In genomic region chr20:7499201-7499600, GRCh38 we compare ENCODE assay signal across 15 cellular contexts.
DNase-seq lines count a peak whose midpoint lies in the region; ATAC-seq, FAIRE-seq and TF ChIP-seq lines count a peak whose summit lies in the region.
"Had no signal": no experiment of that assay in that cellular context is flagged by ENCODE, and none has a peak within 500 bp of the region (broad histone marks: within the 10 kb centered on the region; RNA-seq: fewer than 3 reads in every experiment).

No MANE protein-coding gene starts in this region.

- POLR2A ChIA-PET in MCF 10A (lab: Yijun Ruan, JAX) = interaction anchor here (1.2 kb wide), 1 partner anchor 102 kb away, joined by 5 read pairs; no protein-coding TSS in a partner anchor

- intact Hi-C loops in MCF 10A (cut with micrococcal nuclease) = no loop called here
- intact Hi-C loops in breast epithelium (cut with DNase I; ENCODE audit: low total_unique reads) = no loop called here

- FAIRE-seq in keratinocyte (lab: Jason Lieb, UNC) = no peak
- FAIRE-seq: GM12878, GM18507 had no signal

- DNase-seq in MCF 10A (ENCODE audit: unreplicated experiment) = peak; percentile 10
- no peak for DNase-seq in breast epithelium (ENCODE audit: low spot score in 2 of 2)
- DNase-seq in dermis blood vessel endothelial cell = peak; percentile 19
- DNase-seq in keratinocyte (ENCODE audit: low read depth, low spot score) = peak; percentile 5
- DNase-seq in NCI-H69 (lab: John Stamatoyannopoulos, UW) = no peak
- DNase-seq: DMS 273 treated with DMSO at 0.1 percent for 48 hours, GM23248, H7 had no signal

- H3K27me3 ChIP-seq in breast epithelium (no peaks in the 10 kb centered on the region), keratinocyte (ENCODE audit: control insufficient read depth, extremely low read depth, insufficient read depth, low read length) (no peaks in the 10 kb centered on the region)

- H3K9me3 ChIP-seq in breast epithelium (peaks cover 0 to under 1% of the 10 kb centered on the region in 2 donors), keratinocyte (ENCODE audit: control insufficient read depth, low read depth, low read length) (no peaks in the 10 kb centered on the region)

- ATAC-seq in HG03521 (IDR thresholded peaks at IDR 0.05; ENCODE audit: unreplicated experiment) (no peak), GM19328 (IDR thresholded peaks at IDR 0.05; ENCODE audit: unreplicated experiment) (no peak)
- ATAC-seq: GM12878 had no signal

- H3K27me3 Mint-ChIP-seq in MCF 10A (ENCODE audit: insufficient read depth, unreplicated experiment) = no peaks in the 10 kb centered on the region
- H3K27me3 Mint-ChIP-seq: IgD-negative memory B cell had no signal

- H3K4me1 ChIP-seq in breast epithelium (no peaks in the 10 kb centered on the region), keratinocyte (ENCODE audit: control insufficient read depth, extremely low read depth, insufficient read depth, low read length) (peaks cover 28% of the 10 kb centered on the region)

- TF ChIP-seq CTCF in MCF 10A (IDR thresholded peaks at IDR 0.05; ENCODE audit: unreplicated experiment) (no peak), breast epithelium (IDR thresholded peaks at IDR 0.05) (no peak), keratinocyte (optimal IDR thresholded peaks at IDR 0.05 in 1 of 3, IDR thresholded peaks at IDR 0.05 in 1 of 3, conservative IDR thresholded peaks at IDR 0.05 in 1 of 3; ENCODE audit: extremely low read depth in 1 of 3, insufficient read depth in 2 of 3, low read length in 3 of 3) (no peak)

- no peaks in the 10 kb centered on the region for H3K36me3 Mint-ChIP-seq in MCF 10A (ENCODE audit: insufficient read depth, unreplicated experiment)
- H3K36me3 Mint-ChIP-seq: CD14-positive monocyte, IgD-negative memory B cell had no signal

- no peak overlapping the region for H3K9ac ChIP-seq in keratinocyte (ENCODE audit: control insufficient read depth, extremely low read depth, insufficient read depth, low read length)
- H3K9ac ChIP-seq: GM23248 had no signal

- H3K4me3 ChIP-seq in breast epithelium (no peak overlapping the region), keratinocyte (ENCODE audit: control insufficient read depth in 2 of 3, extremely low read depth in 1 of 3, insufficient read depth in 2 of 3, low read depth in 1 of 3, low read length in 3 of 3) (no peak overlapping the region)
- H3K4me3 ChIP-seq: GM12878, GM23248 had no signal

- H3K4me1 Mint-ChIP-seq in MCF 10A (ENCODE audit: insufficient read depth, unreplicated experiment) = peaks cover 27% of the 10 kb centered on the region
- H3K4me1 Mint-ChIP-seq: CD14-positive monocyte, IgD-negative memory B cell had no signal

- no peaks in the 10 kb centered on the region for H3K9me1 ChIP-seq in keratinocyte (ENCODE audit: control insufficient read depth, extremely low read depth, insufficient read depth, low read length)

- H3K79me2 ChIP-seq in keratinocyte (ENCODE audit: control insufficient read depth, insufficient read depth, low read length) = no peaks in the 10 kb centered on the region

- dilution Hi-C loops in keratinocyte (cut with MboI; ENCODE audit: extremely low pct_ligation_motif_present, low sequenced_read_pairs) = no loop called here

- BruUV-seq in MCF 10A (replicated peaks; lab: Mats Ljungman, UMichigan) = no TSS peak

- no peaks in the 10 kb centered on the region for H3K36me3 ChIP-seq in breast epithelium
- no peaks in the 10 kb centered on the region for H3K36me3 ChIP-seq in keratinocyte (ENCODE audit: control insufficient read depth in 2 of 2, extremely low read depth in 1 of 2, insufficient read depth in 2 of 2, low read length in 2 of 2)

- no peak for TF ChIP-seq POLR2A in breast epithelium (IDR thresholded peaks at IDR 0.05)

- no peaks in the 10 kb centered on the region for H3K9me3 Mint-ChIP-seq in MCF 10A (ENCODE audit: unreplicated experiment)

- H3K4me3 Mint-ChIP-seq in MCF 10A (ENCODE audit: unreplicated experiment) = no peak overlapping the region
- H3K4me3 Mint-ChIP-seq: CD14-positive monocyte, IgD-negative memory B cell had no signal

- no peak overlapping the region for H3K27ac ChIP-seq in breast epithelium
- peak overlapping the region; percentile 80 for H3K27ac ChIP-seq in keratinocyte (ENCODE audit: control insufficient read depth, insufficient read depth, low read length)
- H3K27ac ChIP-seq: 22Rv1, GM23248 had no signal

- no peak overlapping the region for H2AFZ ChIP-seq in keratinocyte (ENCODE audit: control insufficient read depth, low read length)
- H2AFZ ChIP-seq: GM23248 had no signal

- H3K27ac Mint-ChIP-seq in MCF 10A (ENCODE audit: low read depth, unreplicated experiment) = peak overlapping the region; percentile 44
- H3K27ac Mint-ChIP-seq: CD14-positive monocyte, IgD-negative memory B cell had no signal

- H4K20me1 ChIP-seq in keratinocyte (ENCODE audit: control insufficient read depth, extremely low read depth, insufficient read depth, low read length) = no peaks in the 10 kb centered on the region

- peak overlapping the region; percentile 56 for H3K4me2 ChIP-seq in keratinocyte (ENCODE audit: control insufficient read depth, extremely low read depth, insufficient read depth, low read depth, low read length)

- CTCF ChIA-PET in MCF 10A (lab: Yijun Ruan, JAX) = interaction anchor here (0.9 kb wide), 1 partner anchor 343 kb away, joined by 3 read pairs; no protein-coding TSS in a partner anchor

Comparison
In these comparisons a context has a peak if more than half of its experiments do, and no peak if none do; other contexts are left out.
1. DNase-seq: peak in MCF 10A (single experiment), dermis blood vessel endothelial cell (single experiment) and keratinocyte (single experiment); none in breast epithelium (0 of 2) and NCI-H69 (single experiment).